8 cellular contexts compared by ENCODE assay signal in genomic region chrX:45850775-45851433, GRCh38.
DNase-seq lines count a peak whose midpoint lies in the region; ATAC-seq, FAIRE-seq and TF ChIP-seq lines count a peak whose summit lies in the region.

No MANE protein-coding gene starts in this region.

- no peaks in the 10 kb centered on the region for H3K36me3 Mint-ChIP-seq in glutamatergic neuron (ENCODE audit: unreplicated experiment)
- peaks cover 7% of the 10 kb centered on the region for H3K36me3 Mint-ChIP-seq in progenitor cell of endocrine pancreas (ENCODE audit: insufficient read depth)

- H3K4me1 Mint-ChIP-seq in glutamatergic neuron (ENCODE audit: low read depth, unreplicated experiment) = peaks cover 2% of the 10 kb centered on the region
- peaks cover 6% of the 10 kb centered on the region for H3K4me1 Mint-ChIP-seq in progenitor cell of endocrine pancreas (ENCODE audit: low read depth)

- peak overlapping the region; percentile 96 for H3K4me3 Mint-ChIP-seq in glutamatergic neuron (ENCODE audit: unreplicated experiment)
- H3K4me3 Mint-ChIP-seq in progenitor cell of endocrine pancreas (ENCODE audit: low read depth) = peak overlapping the region; percentile 91

- DNase-seq in GM03348 (ENCODE audit: low spot score) = peak; percentile 44
- DNase-seq in NCI-H510A treated with DMSO at 0.1 percent for 48 hours (lab: John Stamatoyannopoulos, UW) = peak; percentile 6
- peak; percentile 14 for DNase-seq in activated T-helper 9 cell treated with anti-CD3 and anti-CD28 coated beads, Interleukin-2, amount 50 U/mL, for 16 hours (ENCODE audit: low read depth)
- DNase-seq in glutamatergic neuron = peak; percentile 49
- DNase-seq in progenitor cell of endocrine pancreas (ENCODE audit: low spot score, unreplicated experiment) = peak; percentile 13
- DNase-seq in RCC 7860 (ENCODE audit: low spot score) = no peak

- no peaks in the 10 kb centered on the region for H3K27me3 Mint-ChIP-seq in glutamatergic neuron (ENCODE audit: unreplicated experiment)
- no peaks in the 10 kb centered on the region for H3K27me3 Mint-ChIP-seq in progenitor cell of endocrine pancreas

- ATAC-seq in GM19035 (IDR thresholded peaks at IDR 0.05; ENCODE audit: unreplicated experiment) (no peak), GM21367 (IDR thresholded peaks at IDR 0.05; ENCODE audit: unreplicated experiment) (no peak)

- H3K27ac Mint-ChIP-seq in glutamatergic neuron (ENCODE audit: unreplicated experiment) (peak overlapping the region; percentile 78), progenitor cell of endocrine pancreas (peak overlapping the region; percentile 84)

- no peak for FAIRE-seq in RCC 7860 (lab: Jason Lieb, UNC)

- TF ChIP-seq CTCF in glutamatergic neuron (IDR thresholded peaks at IDR 0.05; ENCODE audit: partially characterized antibody, unreplicated experiment) (no peak), progenitor cell of endocrine pancreas (IDR thresholded peaks at IDR 0.05; ENCODE audit: unreplicated experiment) (no peak)

- peaks cover 2% of the 10 kb centered on the region for H3K9me3 Mint-ChIP-seq in glutamatergic neuron (ENCODE audit: unreplicated experiment)
- H3K9me3 Mint-ChIP-seq in progenitor cell of endocrine pancreas (ENCODE audit: low read depth) = peaks cover 12% of the 10 kb centered on the region
